Comparison of ENCODE assay signal across 22 cellular contexts in the genomic region with DNA sequence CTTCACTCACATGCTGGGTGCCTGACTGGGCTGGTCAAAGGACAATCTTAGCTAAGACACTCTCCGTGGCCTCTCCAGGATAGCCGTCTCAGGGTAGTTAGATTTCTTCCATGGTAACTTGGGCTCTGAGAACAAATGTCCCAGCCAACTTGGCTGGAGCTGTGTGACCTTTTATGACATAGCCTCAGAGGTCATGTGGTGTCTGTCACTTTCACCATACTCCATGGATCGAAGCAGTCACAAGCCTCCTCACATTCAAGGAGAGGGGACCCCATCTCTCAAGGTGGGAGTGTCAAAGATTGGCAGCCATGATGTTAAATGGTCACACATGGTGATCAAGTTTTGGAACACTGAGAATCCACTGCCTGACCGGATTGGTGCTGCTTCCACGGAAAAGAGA.
"Had no signal": no experiment of that assay in that cellular context is flagged by ENCODE, and none has a peak within 500 bp of the region (broad histone marks: within the 10 kb centered on the region; RNA-seq: fewer than 3 reads in every experiment).

No MANE protein-coding gene starts in this region.

- H3K4me3 ChIP-seq: adrenal gland, ascending aorta, colonic mucosa, dorsolateral prefrontal cortex, esophagus squamous epithelium, gastroesophageal sphincter, mucosa of descending colon, right lobe of liver, skin epidermis, transverse colon, uterus had no signal

- ATAC-seq: effector memory CD8-positive, alpha-beta T cell; gastroesophageal sphincter; mucosa of descending colon; right lobe of liver; stimulated activated effector memory CD8-positive, alpha-beta T cell treated with anti-CD3 and anti-CD28 coated beads, Interleukin-12 subunit alpha, Interleukin-12 subunit beta, amount 100 ng/mL, for 72 hours had no signal

- FAIRE-seq: endothelial cell of umbilical vein, TTC549 had no signal

- DNase-seq: activated CD4-positive, alpha-beta T cell treated with anti-CD3 and anti-CD28 coated beads for 1 hour; activated gamma-delta T cell treated with Interleukin-2 at 50 U/mL for 16 hours; adrenal gland; colonic mucosa; effector memory CD8-positive, alpha-beta T cell; esophagus squamous epithelium; mucosa of descending colon; nephron progenitor cell; right lobe of liver; stimulated activated CD4-positive, alpha-beta T cell treated with anti-CD3 and anti-CD28 coated beads, Interleukin-2, amount 100 ng/mL, for 24 hours; transverse colon; uterus; WERI-Rb-1 had no signal

- H3K9me3 ChIP-seq: adrenal gland, ascending aorta, colonic mucosa, esophagus squamous epithelium, gastroesophageal sphincter, mucosa of descending colon, right lobe of liver, transverse colon, uterus had no signal

- H3K27ac Mint-ChIP-seq: activated naive CD4-positive, alpha-beta T cell treated with anti-CD3 and anti-CD28 coated beads, Interleukin-2, amount 50 U/mL, for 24 hours; effector memory CD8-positive, alpha-beta T cell; memory B cell; stimulated activated effector memory CD8-positive, alpha-beta T cell treated with anti-CD3 and anti-CD28 coated beads, Interleukin-12 subunit alpha, Interleukin-12 subunit beta, amount 100 ng/mL, for 72 hours had no signal

- H3K36me3 Mint-ChIP-seq: activated naive CD4-positive, alpha-beta T cell treated with anti-CD3 and anti-CD28 coated beads, Interleukin-2, amount 50 U/mL, for 24 hours; memory B cell; stimulated activated effector memory CD8-positive, alpha-beta T cell treated with anti-CD3 and anti-CD28 coated beads, Interleukin-12 subunit alpha, Interleukin-12 subunit beta, amount 100 ng/mL, for 72 hours had no signal

- H3K36me3 ChIP-seq: adrenal gland, ascending aorta, colonic mucosa, esophagus squamous epithelium, gastroesophageal sphincter, right lobe of liver, transverse colon, uterus, WERI-Rb-1 had no signal

- H3K4me1 Mint-ChIP-seq: memory B cell had no signal

- H3K9me3 Mint-ChIP-seq: effector memory CD8-positive, alpha-beta T cell; memory B cell; nephron progenitor cell; stimulated activated effector memory CD8-positive, alpha-beta T cell treated with anti-CD3 and anti-CD28 coated beads, Interleukin-12 subunit alpha, Interleukin-12 subunit beta, amount 100 ng/mL, for 72 hours had no signal

- H3K27ac ChIP-seq: adrenal gland, ascending aorta, colonic mucosa, dorsolateral prefrontal cortex, gastroesophageal sphincter, right lobe of liver, skin epidermis, transverse colon, uterus had no signal

- H3K27me3 Mint-ChIP-seq: activated naive CD4-positive, alpha-beta T cell treated with anti-CD3 and anti-CD28 coated beads, Interleukin-2, amount 50 U/mL, for 24 hours; effector memory CD8-positive, alpha-beta T cell had no signal

- H3K4me1 ChIP-seq: adrenal gland, ascending aorta, colonic mucosa, gastroesophageal sphincter, right lobe of liver, uterus had no signal

- H3K4me3 Mint-ChIP-seq: activated naive CD4-positive, alpha-beta T cell treated with anti-CD3 and anti-CD28 coated beads, Interleukin-2, amount 50 U/mL, for 24 hours; effector memory CD8-positive, alpha-beta T cell; memory B cell; nephron progenitor cell; stimulated activated effector memory CD8-positive, alpha-beta T cell treated with anti-CD3 and anti-CD28 coated beads, Interleukin-12 subunit alpha, Interleukin-12 subunit beta, amount 100 ng/mL, for 72 hours had no signal

- H3K27me3 ChIP-seq: adrenal gland, ascending aorta, colonic mucosa, dorsolateral prefrontal cortex, esophagus squamous epithelium, gastroesophageal sphincter, right lobe of liver, transverse colon, uterus had no signal
